ENCODE assay signal across 23 cellular contexts in the genomic region with DNA sequence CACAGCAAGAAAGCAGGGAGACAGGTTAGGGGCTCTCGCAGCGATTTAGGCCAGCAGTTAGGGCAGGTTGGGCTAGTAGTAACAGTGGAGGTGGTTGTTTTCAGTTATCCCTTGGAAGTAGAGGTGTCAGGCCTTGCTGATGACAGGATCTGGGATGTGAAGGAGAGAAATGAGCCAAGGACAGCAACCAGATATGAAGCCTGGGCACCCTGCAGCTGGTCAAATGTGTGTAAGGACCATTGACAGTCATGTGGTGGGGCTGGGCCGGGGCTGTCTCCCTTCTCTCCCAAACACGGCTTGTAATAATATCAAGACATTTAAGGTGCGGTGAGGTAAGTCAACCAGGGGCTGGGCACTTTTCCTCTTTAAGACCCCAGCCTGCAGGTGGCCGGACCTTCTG.
DNase-seq lines count a peak whose midpoint lies in the region; ATAC-seq and TF ChIP-seq lines count a peak whose summit lies in the region.
"Had no signal": no experiment of that assay in that cellular context is flagged by ENCODE, and none has a peak within 500 bp of the region (broad histone marks: within the 10 kb centered on the region; RNA-seq: fewer than 3 reads in every experiment).

No MANE protein-coding gene starts in this region.

- peaks cover 4% of the 10 kb centered on the region for H3F3A ChIP-seq in PC-3 (ENCODE audit: low read length, unreplicated experiment)

- no peak for TF ChIP-seq CTCF in PC-3 (conservative IDR thresholded peaks at IDR 0.05; ENCODE audit: low read depth, low read length)
- no peak for TF ChIP-seq CTCF in heart right ventricle (IDR thresholded peaks at IDR 0.05)
- TF ChIP-seq CTCF in osteoblast (IDR thresholded peaks at IDR 0.05; ENCODE audit: extremely low read depth, low read depth, low read length) = no peak
- no peak for TF ChIP-seq CTCF in tibial nerve (IDR thresholded peaks at IDR 0.05)

- no peaks in the 10 kb centered on the region for H3K27me3 ChIP-seq in PC-3 (ENCODE audit: low read length)
- H3K27me3 ChIP-seq in heart right ventricle = peaks cover 0 to 2% (median 0%) of the 10 kb centered on the region in 7 donors
- no peaks in the 10 kb centered on the region for H3K27me3 ChIP-seq in osteoblast (ENCODE audit: insufficient read depth, low read length)
- H3K27me3 ChIP-seq in tibial nerve = no peaks in the 10 kb centered on the region
- H3K27me3 ChIP-seq: MG63 had no signal

- TF ChIP-seq POLR2A in tibial nerve (IDR thresholded peaks at IDR 0.05) = no peak

- POLR2A ChIA-PET in PC-3 (lab: Charles Lee; ENCODE audit: unreplicated experiment) = no interaction called here

- H3K4me2 ChIP-seq in PC-3 (ENCODE audit: low read length) (peak overlapping the region; percentile 34; the same call in 1 of the 2 replicates), osteoblast (ENCODE audit: insufficient read depth, low read length) (peak overlapping the region; percentile 1)
- H3K4me2 ChIP-seq: SK-N-SH had no signal

- H4K20me1 ChIP-seq in PC-3 (ENCODE audit: low read length) (no peaks in the 10 kb centered on the region), osteoblast (ENCODE audit: insufficient read depth, low read length) (no peaks in the 10 kb centered on the region)

- no peak overlapping the region for H3K4me3 ChIP-seq in PC-3 (ENCODE audit: low read length)
- H3K4me3 ChIP-seq in heart right ventricle = no peak overlapping the region
- no peak overlapping the region for H3K4me3 ChIP-seq in osteoblast (ENCODE audit: insufficient read depth, low read length)
- no peak overlapping the region for H3K4me3 ChIP-seq in tibial nerve
- H3K4me3 ChIP-seq: K562, MG63 had no signal

- DNase-seq in EH (ENCODE audit: low read depth) = peak; percentile 4
- DNase-seq in PC-3 = no peak
- DNase-seq in heart right ventricle = peak in 1 of 2 donors; percentile 14
- no peak for DNase-seq in osteoblast (ENCODE audit: insufficient read length, low spot score, missing footprints)
- DNase-seq in epidermal melanocyte (ENCODE audit: insufficient read length, low spot score) = no peak
- no peak for DNase-seq in stimulated activated CD4-positive, alpha-beta T cell treated with anti-CD3 and anti-CD28 coated beads, Interleukin-4, amount 100 ng/mL, for 1 hour
- no peak for DNase-seq in tibial nerve (ENCODE audit: low spot score in 2 of 2)
- DNase-seq: AML-193; C1 segment of cervical spinal cord; CD8-positive, alpha-beta T cell; GDM1; H7; NCI-H1417; NCI-H1694 treated with DMSO at 0.1 percent for 48 hours; NCI-H2081 treated with DMSO at 0.1 percent for 48 hours; NCI-H446; NCI-H526; OCI-M1; SIG-M5; SK-N-SH had no signal

- no TSS peak for BruUV-seq in PC-3 (replicated peaks; lab: Mats Ljungman, UMichigan)

- ATAC-seq in PC-3 = no peak
- ATAC-seq in heart right ventricle = peak; percentile 61 to 97 (median 83)
- ATAC-seq in GM19463 (IDR thresholded peaks at IDR 0.05; ENCODE audit: unreplicated experiment) = no peak
- ATAC-seq: CD8-positive, alpha-beta T cell; K562 had no signal

- H3K9me2 ChIP-seq in PC-3 (replicated peaks; ENCODE audit: low read length) = no peaks in the 10 kb centered on the region
- H3K9me2 ChIP-seq: SK-N-SH had no signal

- H3K79me2 ChIP-seq in PC-3 (ENCODE audit: low read length) (no peaks in the 10 kb centered on the region), osteoblast (ENCODE audit: insufficient read depth, low read length) (no peaks in the 10 kb centered on the region)

- WGBS in heart right ventricle, 2 donors = 64 to 72% methylated on average over 6 of the region's 6 CpGs
- 95 to 96% methylated on average over 6 of the region's 6 CpGs for WGBS in tibial nerve, 2 donors

- peak overlapping the region; percentile 72 for H3K9ac ChIP-seq in PC-3 (ENCODE audit: low read length)
- H3K9ac ChIP-seq: SK-N-SH had no signal

- H3K36me3 ChIP-seq in PC-3 (ENCODE audit: low read depth, low read length) = no peaks in the 10 kb centered on the region
- H3K36me3 ChIP-seq in heart right ventricle = no peaks in the 10 kb centered on the region
- H3K36me3 ChIP-seq in osteoblast (ENCODE audit: insufficient read depth, low read length) = no peaks in the 10 kb centered on the region
- H3K36me3 ChIP-seq in tibial nerve = no peaks in the 10 kb centered on the region
- H3K36me3 ChIP-seq: MG63 had no signal

- no peak for TF ChIP-seq EP300 in tibial nerve (IDR thresholded peaks at IDR 0.05)

- peak overlapping the region; percentile 95 for H3K27ac ChIP-seq in PC-3 (ENCODE audit: low read length)
- H3K27ac ChIP-seq in heart right ventricle = peak overlapping the region in 1 of 10 donors; percentile 22
- H3K27ac ChIP-seq in osteoblast (ENCODE audit: low read depth, low read length) = peak overlapping the region; percentile 88
- H3K27ac ChIP-seq in tibial nerve = no peak overlapping the region

- H2AFZ ChIP-seq in PC-3 (ENCODE audit: low read length) = no peak overlapping the region
- H2AFZ ChIP-seq in osteoblast (ENCODE audit: low read length) = no peak overlapping the region

- H3K4me1 ChIP-seq in PC-3 (ENCODE audit: insufficient read depth, low read length) (peaks cover 37% of the 10 kb centered on the region), heart right ventricle (peaks cover 0 to 27% (median 4%) of the 10 kb centered on the region in 9 donors), osteoblast (ENCODE audit: insufficient read depth, low read length) (peaks cover 28% of the 10 kb centered on the region), tibial nerve (no peaks in the 10 kb centered on the region)

- H3K9me3 ChIP-seq in PC-3 (ENCODE audit: low read length) = no peaks in the 10 kb centered on the region
- no peaks in the 10 kb centered on the region for H3K9me3 ChIP-seq in heart right ventricle
- no peaks in the 10 kb centered on the region for H3K9me3 ChIP-seq in osteoblast (ENCODE audit: low read depth, low read length)
- no peaks in the 10 kb centered on the region for H3K9me3 ChIP-seq in tibial nerve
- H3K9me3 ChIP-seq: MG63, SK-N-SH had no signal

- intact Hi-C loops in PC-3 (cut with micrococcal nuclease) = loop anchor here (2.0 kb wide), 1 partner anchor 55 kb away; no protein-coding TSS in a partner anchor
- intact Hi-C loops in heart right ventricle (cut with DNase I) = no loop called here

- CTCF ChIA-PET in PC-3 (lab: Charles Lee) = no interaction called here

Comparison
In these comparisons a context has a peak if more than half of its experiments do, and no peak if none do; other contexts are left out.
1. ATAC-seq: peak in heart right ventricle (8 of 8); none in PC-3 (single experiment) and GM19463 (single experiment).
2. H3K27ac ChIP-seq: peak in PC-3 (single experiment) and osteoblast (single experiment); none in tibial nerve (0 of 4).